19 cellular contexts compared by ENCODE assay signal in genomic region chr16:81688182-81688581, GRCh38.
DNase-seq lines count a peak whose midpoint lies in the region; ATAC-seq, FAIRE-seq and TF ChIP-seq lines count a peak whose summit lies in the region.
"Had no signal": no experiment of that assay in that cellular context is flagged by ENCODE, and none has a peak within 500 bp of the region (broad histone marks: within the 10 kb centered on the region; RNA-seq: fewer than 3 reads in every experiment).

No MANE protein-coding gene starts in this region.

- H3K9ac ChIP-seq in HepG2 (ENCODE audit: insufficient read depth, low read depth, low read length) (no peak overlapping the region), PC-3 (ENCODE audit: low read length) (no peak overlapping the region)

- POLR2A ChIA-PET in HepG2 (lab: Yijun Ruan, JAX) (no interaction called here), PC-3 (lab: Charles Lee; ENCODE audit: unreplicated experiment) (no interaction called here), Caco-2 (lab: Charles Lee) (no interaction called here)
- POLR2A ChIA-PET in activated naive CD8-positive, alpha-beta T cell treated with anti-CD3 and anti-CD28 coated beads, Interleukin-2, amount 10 ng/mL, durations not matched to agents 7 days and 5 days (lab: Charles Lee): no interaction called here

- FAIRE-seq in HepG2 (lab: Jason Lieb, UNC): no peak
- FAIRE-seq: GM12891 had no signal

- no peak overlapping the region for H3K4me3 ChIP-seq in HepG2 (replicated peaks in 1 of 3; ENCODE audit: insufficient read depth in 1 of 3, low read depth in 2 of 3, low read length in 3 of 3)
- no peak overlapping the region for H3K4me3 ChIP-seq in right lobe of liver
- H3K4me3 ChIP-seq in PC-3 (ENCODE audit: low read length): no peak overlapping the region
- no peak overlapping the region for H3K4me3 ChIP-seq in Caco-2 (ENCODE audit: low read depth, low read length)
- H3K4me3 ChIP-seq: heart left ventricle, lung, SK-N-MC, skin epidermis, tibial artery had no signal

- H3K9me3 ChIP-seq in HepG2 (ENCODE audit: low read length) (no peaks in the 10 kb centered on the region), right lobe of liver (no peaks in the 10 kb centered on the region), PC-3 (ENCODE audit: low read length) (no peaks in the 10 kb centered on the region), Caco-2 (no peaks in the 10 kb centered on the region)
- H3K9me3 ChIP-seq: BE2C, heart left ventricle, tibial artery had no signal

- no peaks in the 10 kb centered on the region for H3K27me3 Mint-ChIP-seq in activated naive CD8-positive, alpha-beta T cell treated with anti-CD3 and anti-CD28 coated beads, Interleukin-2, amount 10 ng/mL, durations not matched to agents 7 days and 5 days
- no peaks in the 10 kb centered on the region for H3K27me3 Mint-ChIP-seq in Caco-2 (ENCODE audit: insufficient read depth, unreplicated experiment)

- H3K4me1 ChIP-seq in HepG2 (ENCODE audit: insufficient read depth, low read length): no peaks in the 10 kb centered on the region
- H3K4me1 ChIP-seq in right lobe of liver: no peaks in the 10 kb centered on the region
- no peaks in the 10 kb centered on the region for H3K4me1 ChIP-seq in PC-3 (ENCODE audit: insufficient read depth, low read length)
- no peaks in the 10 kb centered on the region for H3K4me1 ChIP-seq in Caco-2
- H3K4me1 ChIP-seq: BE2C, heart left ventricle, tibial artery had no signal

- H3K9me3 Mint-ChIP-seq in activated naive CD8-positive, alpha-beta T cell treated with anti-CD3 and anti-CD28 coated beads, Interleukin-2, amount 10 ng/mL, durations not matched to agents 7 days and 5 days: no peaks in the 10 kb centered on the region
- no peaks in the 10 kb centered on the region for H3K9me3 Mint-ChIP-seq in stimulated activated effector memory CD8-positive, alpha-beta T cell treated with anti-CD3 and anti-CD28 coated beads, Interleukin-12 subunit alpha, Interleukin-12 subunit beta, amount 100 ng/mL, for 72 hours
- H3K9me3 Mint-ChIP-seq in Caco-2 (ENCODE audit: unreplicated experiment): no peaks in the 10 kb centered on the region
- H3K9me3 Mint-ChIP-seq: nephron had no signal

- peak overlapping the region; percentile 38 for H3K27ac Mint-ChIP-seq in activated naive CD8-positive, alpha-beta T cell treated with anti-CD3 and anti-CD28 coated beads, Interleukin-2, amount 10 ng/mL, durations not matched to agents 7 days and 5 days
- no peak overlapping the region for H3K27ac Mint-ChIP-seq in stimulated activated effector memory CD8-positive, alpha-beta T cell treated with anti-CD3 and anti-CD28 coated beads, Interleukin-12 subunit alpha, Interleukin-12 subunit beta, amount 100 ng/mL, for 72 hours
- no peak overlapping the region for H3K27ac Mint-ChIP-seq in Caco-2 (ENCODE audit: unreplicated experiment)
- H3K27ac Mint-ChIP-seq: nephron had no signal

- WGBS in HepG2 (ENCODE audit: low lambda C conversion rate): 97% methylated on average over 7 of the region's 7 CpGs
- WGBS in right lobe of liver (ENCODE audit: insufficient coverage, low coverage, low lambda C conversion rate, missing lambda C conversion rate): 100% methylated on average over 1 of the region's 7 CpGs

- H3K27me3 ChIP-seq in HepG2 (ENCODE audit: control insufficient read depth in 1 of 2, insufficient read depth in 2 of 2, low read length in 2 of 2) (no peaks in the 10 kb centered on the region), right lobe of liver (no peaks in the 10 kb centered on the region), PC-3 (ENCODE audit: low read length) (no peaks in the 10 kb centered on the region), Caco-2 (replicated peaks; ENCODE audit: control insufficient read depth, insufficient read depth, low read length) (no peaks in the 10 kb centered on the region)
- H3K27me3 ChIP-seq: BE2C, heart left ventricle, tibial artery had no signal

- DNase-seq in HepG2 (ENCODE audit: low spot score): no peak
- no peak for DNase-seq in right lobe of liver
- peak; percentile 31 for DNase-seq in PC-3
- no peak for DNase-seq in activated naive CD8-positive, alpha-beta T cell treated with anti-CD3 and anti-CD28 coated beads, Interleukin-2, amount 10 ng/mL, durations not matched to agents 7 days and 5 days
- DNase-seq in stimulated activated effector memory CD8-positive, alpha-beta T cell treated with anti-CD3 and anti-CD28 coated beads, Interleukin-12 subunit alpha, Interleukin-12 subunit beta, amount 100 ng/mL, for 72 hours (ENCODE audit: low spot score in 2 of 2): no peak
- no peak for DNase-seq in A172 (ENCODE audit: low spot score)
- no peak for DNase-seq in Caco-2
- DNase-seq: activated gamma-delta T cell, BE2C, heart left ventricle, NCI-H1436, NCI-H2171 treated with DMSO at 0.1 percent for 48 hours, tibial artery had no signal

- H3F3A ChIP-seq in PC-3 (ENCODE audit: low read length, unreplicated experiment): no peaks in the 10 kb centered on the region

- no peaks in the 10 kb centered on the region for H3K9me2 ChIP-seq in PC-3 (replicated peaks; ENCODE audit: low read length)

- TF ChIP-seq POLR2A in HepG2 (IDR thresholded peaks at IDR 0.05; ENCODE audit: insufficient read depth in 1 of 2, low read depth in 2 of 2, low read length in 2 of 2): no peak
- no peak for TF ChIP-seq POLR2A in right lobe of liver (IDR thresholded peaks at IDR 0.05)

- no peak for TF ChIP-seq CTCF in HepG2 (CRISPR knock-in tag; IDR thresholded peaks at IDR 0.05)
- TF ChIP-seq CTCF in right lobe of liver (IDR thresholded peaks at IDR 0.05): no peak
- no peak for TF ChIP-seq CTCF in PC-3 (conservative IDR thresholded peaks at IDR 0.05; ENCODE audit: low read depth, low read length)
- TF ChIP-seq CTCF in Caco-2 (IDR thresholded peaks at IDR 0.05; ENCODE audit: insufficient read depth in 1 of 2, low read depth in 1 of 2, low read length in 1 of 2, severe bottlenecking in 1 of 2, unreplicated experiment in 1 of 2): no peak

- in situ Hi-C loops in HepG2 (cut with HindIII; ENCODE audit: extremely low pct_ligation_motif_present, low pct_unique_long_range_greater_than_20kb): no loop called here

- no peak overlapping the region for H3K4me2 ChIP-seq in HepG2 (ENCODE audit: low read depth, low read length)
- no peak overlapping the region for H3K4me2 ChIP-seq in PC-3 (ENCODE audit: low read length)

- ATAC-seq in HepG2 (no peak; the same call in 2 of the 3 replicates), right lobe of liver (no peak), PC-3 (peak; percentile 15; the same call in 1 of the 2 replicates), GM19351 (IDR thresholded peaks at IDR 0.05; ENCODE audit: unreplicated experiment) (no peak)
- peak; percentile 84 for ATAC-seq in activated naive CD8-positive, alpha-beta T cell treated with anti-CD3 and anti-CD28 coated beads, Interleukin-2, amount 10 ng/mL, durations not matched to agents 7 days and 5 days (ENCODE audit: low read depth)
- peak; percentile 52 for ATAC-seq in stimulated activated effector memory CD8-positive, alpha-beta T cell treated with anti-CD3 and anti-CD28 coated beads, Interleukin-12 subunit alpha, Interleukin-12 subunit beta, amount 100 ng/mL, for 72 hours
- ATAC-seq: heart left ventricle had no signal

- peaks cover 22% of the 10 kb centered on the region for H3K36me3 Mint-ChIP-seq in activated naive CD8-positive, alpha-beta T cell treated with anti-CD3 and anti-CD28 coated beads, Interleukin-2, amount 10 ng/mL, durations not matched to agents 7 days and 5 days
- H3K36me3 Mint-ChIP-seq in stimulated activated effector memory CD8-positive, alpha-beta T cell treated with anti-CD3 and anti-CD28 coated beads, Interleukin-12 subunit alpha, Interleukin-12 subunit beta, amount 100 ng/mL, for 72 hours: peaks cover 26% of the 10 kb centered on the region
- H3K36me3 Mint-ChIP-seq in Caco-2 (ENCODE audit: insufficient read depth, unreplicated experiment): peaks cover 30% of the 10 kb centered on the region

- BruUV-seq in HepG2 (replicated peaks; lab: Mats Ljungman, UMichigan): no TSS peak
- no TSS peak for BruUV-seq in PC-3 (replicated peaks; lab: Mats Ljungman, UMichigan)
- no TSS peak for BruUV-seq in Caco-2 (replicated peaks; lab: Mats Ljungman, UMichigan)

- H3K4me1 Mint-ChIP-seq in activated naive CD8-positive, alpha-beta T cell treated with anti-CD3 and anti-CD28 coated beads, Interleukin-2, amount 10 ng/mL, durations not matched to agents 7 days and 5 days: peaks cover 6% of the 10 kb centered on the region
- H3K4me1 Mint-ChIP-seq in stimulated activated effector memory CD8-positive, alpha-beta T cell treated with anti-CD3 and anti-CD28 coated beads, Interleukin-12 subunit alpha, Interleukin-12 subunit beta, amount 100 ng/mL, for 72 hours: peaks cover 12% of the 10 kb centered on the region
- H3K4me1 Mint-ChIP-seq in Caco-2 (ENCODE audit: low read depth, unreplicated experiment): no peaks in the 10 kb centered on the region

- no peak for TF ChIP-seq RAD21 in HepG2 (CRISPR knock-in tag; IDR thresholded peaks at IDR 0.05)

- H3K27ac ChIP-seq in HepG2 (ENCODE audit: extremely low read length, insufficient read depth, low read length) (no peak overlapping the region), right lobe of liver (no peak overlapping the region), PC-3 (ENCODE audit: low read length) (no peak overlapping the region)
- H3K27ac ChIP-seq: heart left ventricle, SK-N-MC, tibial artery had no signal

- H3K79me2 ChIP-seq in HepG2 (ENCODE audit: insufficient read depth, low read length): peaks cover 7% of the 10 kb centered on the region
- 0 out of 2 replicates have a peak, but pooled peaks cover 4% of the 10 kb centered on the region for H3K79me2 ChIP-seq in PC-3 (ENCODE audit: low read length)

- intact Hi-C loops in HepG2 (cut with micrococcal nuclease; ENCODE audit: unreplicated experiment) (no loop called here), right lobe of liver (cut with DNase I) (no loop called here), PC-3 (cut with micrococcal nuclease) (no loop called here), Caco-2 (cut with micrococcal nuclease; ENCODE audit: unreplicated experiment) (no loop called here)

- H3K36me3 ChIP-seq in HepG2 (replicated peaks in 1 of 2; ENCODE audit: control insufficient read depth in 1 of 2, insufficient read depth in 2 of 2, low read length in 2 of 2) (peaks cover 40 to 69% of the 10 kb centered on the region in 2 experiments), right lobe of liver (peaks cover 0 to 15% (median 3%) of the 10 kb centered on the region in 4 donors), PC-3 (ENCODE audit: low read depth, low read length) (no peaks in the 10 kb centered on the region), Caco-2 (ENCODE audit: control insufficient read depth, insufficient read depth, low read length) (peaks cover 2% of the 10 kb centered on the region)
- H3K36me3 ChIP-seq: BE2C had no signal

- TF ChIP-seq EP300 in HepG2 (IDR thresholded peaks at IDR 0.05; ENCODE audit: low read depth in 2 of 2, low read length in 2 of 2): no peak
- no peak for TF ChIP-seq EP300 in HepG2 (CRISPR knock-in tag; IDR thresholded peaks at IDR 0.05; ENCODE audit: borderline replicate concordance)

- peak overlapping the region; percentile 45 for H3K4me3 Mint-ChIP-seq in activated naive CD8-positive, alpha-beta T cell treated with anti-CD3 and anti-CD28 coated beads, Interleukin-2, amount 10 ng/mL, durations not matched to agents 7 days and 5 days
- H3K4me3 Mint-ChIP-seq in stimulated activated effector memory CD8-positive, alpha-beta T cell treated with anti-CD3 and anti-CD28 coated beads, Interleukin-12 subunit alpha, Interleukin-12 subunit beta, amount 100 ng/mL, for 72 hours: no peak overlapping the region
- no peak overlapping the region for H3K4me3 Mint-ChIP-seq in Caco-2 (ENCODE audit: unreplicated experiment)
- H3K4me3 Mint-ChIP-seq: nephron had no signal

- H4K20me1 ChIP-seq in HepG2 (ENCODE audit: insufficient read depth, low read length): peaks cover 49% of the 10 kb centered on the region; the same call in 1 of the 2 replicates
- no peaks in the 10 kb centered on the region for H4K20me1 ChIP-seq in PC-3 (ENCODE audit: low read length)

- CTCF ChIA-PET in HepG2 (lab: Yijun Ruan, JAX; ENCODE audit: low intra/inter-chr PET ratio, low total read pairs) (no interaction called here), PC-3 (lab: Charles Lee) (no interaction called here), Caco-2 (lab: Charles Lee) (interaction anchor here (1.4 kb wide), 1 partner anchor 9 kb away, joined by 4 read pairs; no protein-coding TSS in a partner anchor)

- H2AFZ ChIP-seq in HepG2 (ENCODE audit: low read length) (no peak overlapping the region), PC-3 (ENCODE audit: low read length) (no peak overlapping the region)

Comparison
In these comparisons a context has a peak if more than half of its experiments do, and no peak if none do; other contexts are left out.
1. ATAC-seq: peak in PC-3 (single experiment), activated naive CD8-positive, alpha-beta T cell treated with anti-CD3 and anti-CD28 coated beads, Interleukin-2, amount 10 ng/mL, durations not matched to agents 7 days and 5 days (single experiment) and stimulated activated effector memory CD8-positive, alpha-beta T cell treated with anti-CD3 and anti-CD28 coated beads, Interleukin-12 subunit alpha, Interleukin-12 subunit beta, amount 100 ng/mL, for 72 hours (single experiment); none in HepG2 (single experiment), right lobe of liver (0 of 4) and GM19351 (single experiment).